ENCODE assay signal across 23 cellular contexts in the genomic region with DNA sequence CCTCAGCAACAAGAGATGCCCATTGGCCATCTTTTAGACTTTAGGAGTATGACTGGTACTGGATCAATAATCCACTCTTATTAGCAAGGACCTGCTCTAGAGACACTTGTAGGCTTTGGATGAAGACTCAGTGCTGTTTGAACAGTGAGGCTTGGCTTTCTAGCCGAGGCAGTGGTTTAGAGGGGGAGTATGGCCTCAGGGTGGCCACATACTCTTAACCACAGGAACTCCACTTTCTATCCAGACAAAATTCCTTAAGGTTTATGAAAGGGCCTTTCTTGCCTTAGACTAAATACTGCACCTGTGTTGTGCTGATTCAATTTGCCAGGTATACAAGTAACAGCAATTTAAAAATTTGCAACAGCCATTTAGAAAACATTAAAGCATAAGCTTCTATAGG.
DNase-seq lines count a peak whose midpoint lies in the region; ATAC-seq and TF ChIP-seq lines count a peak whose summit lies in the region.
"Had no signal": no experiment of that assay in that cellular context is flagged by ENCODE, and none has a peak within 500 bp of the region (broad histone marks: within the 10 kb centered on the region; RNA-seq: fewer than 3 reads in every experiment).

No MANE protein-coding gene starts in this region.

- H3K9me3 ChIP-seq in BE2C, result no peaks in the 10 kb centered on the region
- H3K9me3 ChIP-seq: thyroid gland had no signal

- in situ Hi-C loops in astrocyte of the cerebellum (cut with HindIII; ENCODE audit: low sequenced_read_pairs), result no loop called here

- ATAC-seq in GM18909 (IDR thresholded peaks at IDR 0.05; ENCODE audit: poor library complexity, unreplicated experiment) (no peak), HG03521 (IDR thresholded peaks at IDR 0.05; ENCODE audit: unreplicated experiment) (no peak)
- ATAC-seq: esophagus mucosa, left cardiac atrium, T-helper 17 cell had no signal

- DNase-seq in A172 (ENCODE audit: low spot score) (peak; percentile 12), M059J (ENCODE audit: low read depth) (peak; percentile 8), astrocyte of the cerebellum (ENCODE audit: low read depth) (peak; percentile 76), glomerular visceral epithelial cell (ENCODE audit: extremely low spot score) (peak; percentile 48), NCI-H345 treated with DMSO at 0.1 percent for 48 hours (lab: John Stamatoyannopoulos, UW; ENCODE audit: unreplicated experiment) (no peak), BE2C (no peak)
- DNase-seq: activated naive CD8-positive, alpha-beta T cell treated with anti-CD3 and anti-CD28 coated beads, Interleukin-2, amount 10 ng/mL, durations not matched to agents 7 days and 5 days; caudate nucleus; GDM1; HFFc6; left cardiac atrium; midbrain; NCI-H1694; NCI-H446 treated with DMSO at 0.1 percent for 48 hours; retina; stimulated activated CD4-positive, alpha-beta T cell treated with anti-CD3 and anti-CD28 coated beads, Interleukin-15, amount 100 ng/mL, for 24 hours; stimulated activated naive CD4-positive, alpha-beta T cell; T-helper 17 cell; thyroid gland had no signal

- H3K4me1 ChIP-seq in BE2C, result no peaks in the 10 kb centered on the region
- H3K4me1 ChIP-seq: thyroid gland had no signal

- no peaks in the 10 kb centered on the region for H3K27me3 ChIP-seq in BE2C
- H3K27me3 ChIP-seq: thyroid gland had no signal

- H3K36me3 ChIP-seq in BE2C, result no peaks in the 10 kb centered on the region
- H3K36me3 ChIP-seq: BLaER1 treated with 17β-estradiol and CSF1 and Interleukin-3, amounts not matched to agents 10 nM and 100 nM; thyroid gland had no signal

- no peak overlapping the region for H3K4me3 ChIP-seq in astrocyte of the cerebellum (ENCODE audit: low read depth, low read length)
- H3K4me3 ChIP-seq in BE2C (ENCODE audit: low read depth, low read length), result no peak overlapping the region
- H3K4me3 ChIP-seq: BLaER1 treated with 17β-estradiol and CSF1 and Interleukin-3, amounts not matched to agents 10 nM and 100 nM; thyroid gland had no signal

- no peak for TF ChIP-seq CTCF in astrocyte of the cerebellum (IDR thresholded peaks at IDR 0.05; ENCODE audit: low read depth, low read length, missing control alignments)
- no peak for TF ChIP-seq CTCF in BE2C (IDR thresholded peaks at IDR 0.05; ENCODE audit: low read depth, low read length)

Comparison
In these comparisons a context has a peak if more than half of its experiments do, and no peak if none do; other contexts are left out.
1. DNase-seq: peak in A172 (single experiment), M059J (single experiment), astrocyte of the cerebellum (single experiment) and glomerular visceral epithelial cell (single experiment); none in NCI-H345 treated with DMSO at 0.1 percent for 48 hours (single experiment) and BE2C (single experiment).